ENCODE assay signal across 1 cellular context in genomic region chr7:155795951-155796350, GRCh38.
TF ChIP-seq lines count a peak whose summit lies in the region.

No MANE protein-coding gene starts in this region.

TF ChIP-seq in H1, 55 proteins besides CTCF, POLR2A, EP300 and RAD21 (continued from another document):
- TF ChIP-seq BCL11A (IDR thresholded peaks at IDR 0.05; ENCODE audit: low read depth in 2 of 2, low read length in 2 of 2) (no peak), CHD1 (IDR thresholded peaks at IDR 0.05; ENCODE audit: low read depth, low read length) (no peak), RBBP5 (IDR thresholded peaks at IDR 0.05; ENCODE audit: borderline replicate concordance, low read depth, low read length) (no peak), SIRT6 (IDR thresholded peaks at IDR 0.05; ENCODE audit: low read length) (no peak), POLR2AphosphoS5 (IDR thresholded peaks at IDR 0.05; ENCODE audit: low read depth, low read length) (no peak), TEAD4 (IDR thresholded peaks at IDR 0.05; ENCODE audit: low read depth, low read length) (no peak), SIX5 (IDR thresholded peaks at IDR 0.05; ENCODE audit: low read depth, low read length) (no peak)
